8 cellular contexts compared by ENCODE assay signal in genomic region chr17:37489197-37490001, GRCh38. TPM values are rescaled to one million over a fixed set of nuclear protein-coding genes. Genes with fewer than 3 reads are reported as not detected.
DNase-seq lines count a peak whose midpoint lies in the region; ATAC-seq and TF ChIP-seq lines count a peak whose summit lies in the region.

A gene with protein sequence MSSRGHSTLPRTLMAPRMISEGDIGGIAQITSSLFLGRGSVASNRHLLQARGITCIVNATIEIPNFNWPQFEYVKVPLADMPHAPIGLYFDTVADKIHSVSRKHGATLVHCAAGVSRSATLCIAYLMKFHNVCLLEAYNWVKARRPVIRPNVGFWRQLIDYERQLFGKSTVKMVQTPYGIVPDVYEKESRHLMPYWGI (plus strand): TSS chr17:37489891. CDS start chr17:37512273, 22,382 bp downstream.

- TF ChIP-seq EP300 in esophagus muscularis mucosa (IDR thresholded peaks at IDR 0.05): no peak

- peak within 1 kb of the TSS; percentile 98 for H3K4me2 ChIP-seq in PC-9

- H3K4me1 ChIP-seq in PC-9 (replicated peaks; ENCODE audit: insufficient read depth) (peaks cover 55% of the 10 kb centered on the region), esophagus muscularis mucosa (peaks cover 33 to 59% (median 53%) of the 10 kb centered on the region in 4 donors)

- TF ChIP-seq CTCF in PC-9 (conservative IDR thresholded peaks at IDR 0.05) (no peak), esophagus muscularis mucosa (IDR thresholded peaks at IDR 0.05) (no peak)

- 0 out of 2 replicates have a peak, but pooled peaks cover 5% of the 10 kb centered on the region for H3K9me3 ChIP-seq in PC-9 (ENCODE audit: insufficient read depth, low read depth)
- no peaks in the 10 kb centered on the region for H3K9me3 ChIP-seq in esophagus muscularis mucosa

- H4K20me1 ChIP-seq in PC-9 (ENCODE audit: insufficient read depth): peaks cover 11% of the 10 kb centered on the region; the same call in 1 of the 2 replicates

- H3K27ac ChIP-seq in PC-9: peak within 1 kb of the TSS; percentile 91
- H3K27ac ChIP-seq in esophagus muscularis mucosa (replicated peaks in 1 of 4): peak within 1 kb of the TSS; percentile 91 to 94 (median 92)

- WGBS in esophagus muscularis mucosa: 0% methylated on average over 10 of the region's 100 CpGs

- H3K36me3 ChIP-seq in PC-9 (ENCODE audit: low read depth) (no peaks in the 10 kb centered on the region), esophagus muscularis mucosa (no peaks in the 10 kb centered on the region)

- peaks cover 71% of the 10 kb centered on the region for H3F3A ChIP-seq in PC-9 (ENCODE audit: insufficient read depth, low read depth)

- BruUV-seq in PC-9 (replicated peaks; lab: Mats Ljungman, UMichigan): no TSS peak

- intact Hi-C loops in PC-9 (cut with micrococcal nuclease; ENCODE audit: unreplicated experiment) (loop anchor here (1.0 kb wide), 1 partner anchor 83 kb away; the partner anchor contains the start of genes ACACA and TADA2A), esophagus muscularis mucosa (cut with DNase I) (loop anchor here (5.0 kb wide), 1 partner anchor 82 kb away; the partner anchor contains the start of genes ACACA and TADA2A)

- H2AFZ ChIP-seq in PC-9: peak within 1 kb of the TSS; percentile 92

- TF ChIP-seq POLR2A in esophagus muscularis mucosa (IDR thresholded peaks at IDR 0.05; ENCODE audit: low read depth): no peak

- POLR2A ChIA-PET in PC-9 (lab: Charles Lee; ENCODE audit: unreplicated experiment): interaction anchor here (0.6 kb wide), 2 partner anchors 13 to 131 kb away, joined by 3 read pairs; no protein-coding TSS in a partner anchor

- ATAC-seq in GM19467 (IDR thresholded peaks at IDR 0.05; ENCODE audit: unreplicated experiment): peak; percentile 61

- CTCF ChIA-PET in PC-9 (lab: Charles Lee): interaction anchor here (0.5 kb wide), 1 partner anchor 23 kb away, joined by 4 read pairs; no protein-coding TSS in a partner anchor

- peak within 1 kb of the TSS; percentile 87 for H3K4me3 ChIP-seq in PC-9
- H3K4me3 ChIP-seq in esophagus muscularis mucosa: peak within 1 kb of the TSS; percentile 76 to 89 (median 87)

- peak; percentile 84 for DNase-seq in COR-L47 (lab: John Stamatoyannopoulos, UW)
- DNase-seq in HUDEP-2 (lab: John Stamatoyannopoulos, UW; ENCODE audit: unreplicated experiment in 76 of 76): peak in 65 of 76 experiments; percentile 7 to 80 (median 59)
- DNase-seq in PC-9: peak; percentile 50 to 86
- peak; percentile 81 to 86 for DNase-seq in activated T-cell treated with anti-CD3 and anti-CD28 coated beads, Interleukin-2, amount 50 U/mL, for 48 hours
- no peak for DNase-seq in esophagus muscularis mucosa (ENCODE audit: extremely low spot score)
- peak; percentile 86 for DNase-seq in myocyte (ENCODE audit: low read depth)
- DNase-seq in stimulated activated CD8-positive, alpha-beta memory T cell treated with anti-CD3 and anti-CD28 coated beads, Interleukin-7, amount 100 ng/mL, for 4 hours (ENCODE audit: low read depth in 2 of 2): peak; percentile 60 to 85

- H3K27me3 ChIP-seq in PC-9 (ENCODE audit: insufficient read depth, low read depth) (no peaks in the 10 kb centered on the region), esophagus muscularis mucosa (no peaks in the 10 kb centered on the region)

- H3K9me2 ChIP-seq in PC-9 (ENCODE audit: insufficient read depth): no peaks in the 10 kb centered on the region

- H3K79me2 ChIP-seq in PC-9 (ENCODE audit: low read depth): peaks cover 41% of the 10 kb centered on the region

RNA-seq across cellular contexts. Expression of the gene that starts here (rescaled TPM):
- total RNA-seq in PC-9 (2021) (17.1 and 23.3 TPM in 2 replicates), esophagus muscularis mucosa (10 to 100 TPM; 23.7 to 46.4 (median 35.9) TPM), myocyte (40.4 and 80.2 TPM in 2 replicates)
- polyA plus RNA-seq in myocyte (2012): 56.9 TPM
